Comparison of ENCODE assay signal across 1 cellular context in the genomic region with DNA sequence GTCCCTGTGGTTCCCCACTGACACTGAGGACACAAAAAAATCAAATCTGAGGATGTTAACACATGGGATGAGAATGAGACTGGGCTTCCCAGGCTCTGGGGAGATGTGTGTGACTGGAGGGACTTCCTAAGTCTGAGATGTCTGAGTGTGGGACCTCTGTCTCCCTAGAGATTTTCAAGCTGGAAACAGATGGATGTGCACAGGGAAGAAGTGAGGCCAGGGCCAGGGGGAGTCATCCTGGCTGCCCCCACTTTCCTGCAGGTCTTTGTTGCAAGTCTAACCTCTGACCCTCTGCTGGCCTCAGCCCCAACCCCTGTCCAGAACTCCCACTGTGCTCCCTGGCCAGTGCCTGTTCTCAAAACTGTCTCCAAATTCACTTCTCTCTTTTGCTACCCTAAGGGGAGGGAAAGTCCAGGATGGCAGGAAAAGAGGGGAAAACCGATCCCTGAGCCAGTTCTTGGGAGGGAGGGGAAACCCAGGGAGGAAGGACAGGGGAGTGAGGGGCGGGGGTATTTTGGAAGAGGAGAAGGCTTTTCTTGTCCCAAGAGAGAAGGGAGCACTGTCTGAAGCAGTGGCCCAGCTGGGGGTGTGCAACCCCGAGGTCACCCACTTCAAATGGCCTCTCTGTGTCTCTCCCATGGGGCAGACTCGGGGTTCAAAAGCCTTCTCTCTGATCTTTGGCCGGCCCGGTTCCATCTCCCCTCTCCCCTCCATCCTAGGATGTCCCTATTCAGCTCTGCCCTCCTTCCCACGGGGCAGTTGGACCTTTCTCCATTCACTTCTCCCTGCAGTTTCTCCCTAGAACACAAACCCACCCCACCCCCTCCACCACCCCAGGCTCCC.
TF ChIP-seq lines count a peak whose summit lies in the region.

No MANE protein-coding gene starts in this region.

TF ChIP-seq in IMR-90, 13 proteins besides CTCF, POLR2A, EP300 and RAD21 (continued from another document):
- TF ChIP-seq CEBPB (IDR thresholded peaks at IDR 0.05; ENCODE audit: low read depth, low read length) = no peak
- TF ChIP-seq ELK1 (IDR thresholded peaks at IDR 0.05; ENCODE audit: borderline replicate concordance, low read depth, low read length) = no peak
- TF ChIP-seq MAZ (IDR thresholded peaks at IDR 0.05; ENCODE audit: borderline replicate concordance, low read depth, low read length) = no peak
